Comparison of ENCODE assay signal across 12 cellular contexts in genomic region chr2:191012346-191012745, GRCh38. TPM values are rescaled to one million over a fixed set of nuclear protein-coding genes. Genes with fewer than 3 reads are reported as not detected.
DNase-seq lines count a peak whose midpoint lies in the region; ATAC-seq, FAIRE-seq and TF ChIP-seq lines count a peak whose summit lies in the region.
"Had no signal": no experiment of that assay in that cellular context is flagged by ENCODE, and none has a peak within 500 bp of the region (broad histone marks: within the 10 kb centered on the region; RNA-seq: fewer than 3 reads in every experiment).

No MANE protein-coding gene starts in this region.

- H3K27ac Mint-ChIP-seq in stimulated activated naive CD8-positive, alpha-beta T cell treated with anti-CD3 and anti-CD28 coated beads, Interleukin-15, amount 100 ng/mL, for 72 hours: no peak overlapping the region
- H3K27ac Mint-ChIP-seq: activated T-cell treated with anti-CD3 and anti-CD28 coated beads, Interleukin-2, amount 50 U/mL, for 24 hours had no signal

- H3K4me1 Mint-ChIP-seq in stimulated activated naive CD8-positive, alpha-beta T cell treated with anti-CD3 and anti-CD28 coated beads, Interleukin-15, amount 100 ng/mL, for 72 hours: peaks cover 30% of the 10 kb centered on the region

- WGBS in A549 (ENCODE audit: missing lambda C conversion rate): 100% methylated on average over 3 of the region's 3 CpGs

- H3K4me1 ChIP-seq in A549 (peaks cover 51% of the 10 kb centered on the region), mucosa of rectum (ENCODE audit: control insufficient read depth in 2 of 2, insufficient read depth in 2 of 2, low read length in 2 of 2) (peaks cover 18 to 22% of the 10 kb centered on the region in 2 donors)

- H3K4me2 ChIP-seq in A549: peak overlapping the region; percentile 96

- H3K27ac ChIP-seq in A549: peak overlapping the region; percentile 85 to 91
- H3K27ac ChIP-seq in mucosa of rectum (ENCODE audit: low read depth in 2 of 2, low read length in 2 of 2): no peak overlapping the region
- H3K27ac ChIP-seq: C4-2B had no signal

- no peak for ATAC-seq in A549
- no peak for ATAC-seq in activated CD4-positive, CD25-positive, alpha-beta regulatory T cell treated with anti-CD3 and anti-CD28 coated beads, Interleukin-2, amount 50 U/mL, for 24 hours
- ATAC-seq in stimulated activated naive CD8-positive, alpha-beta T cell treated with anti-CD3 and anti-CD28 coated beads, Interleukin-15, amount 100 ng/mL, for 72 hours: no peak

- TF ChIP-seq CTCF in A549 (IDR thresholded peaks at IDR 0.05) (no peak), cardiac fibroblast (IDR thresholded peaks at IDR 0.05; ENCODE audit: low read depth, low read length) (no peak)

- no peaks in the 10 kb centered on the region for H3K27me3 Mint-ChIP-seq in stimulated activated naive CD8-positive, alpha-beta T cell treated with anti-CD3 and anti-CD28 coated beads, Interleukin-15, amount 100 ng/mL, for 72 hours
- H3K27me3 Mint-ChIP-seq: activated T-cell treated with anti-CD3 and anti-CD28 coated beads, Interleukin-2, amount 50 U/mL, for 24 hours had no signal

- no peak overlapping the region for H3K4me3 Mint-ChIP-seq in stimulated activated naive CD8-positive, alpha-beta T cell treated with anti-CD3 and anti-CD28 coated beads, Interleukin-15, amount 100 ng/mL, for 72 hours
- H3K4me3 Mint-ChIP-seq: activated T-cell treated with anti-CD3 and anti-CD28 coated beads, Interleukin-2, amount 50 U/mL, for 24 hours had no signal

- H3K9me3 ChIP-seq in A549 (no peaks in the 10 kb centered on the region), mucosa of rectum (ENCODE audit: control insufficient read depth in 2 of 2, low read length in 2 of 2) (no peaks in the 10 kb centered on the region)

- DNase-seq in A549 (ENCODE audit: low read depth in 1 of 2, low spot score in 1 of 2) (no peak), cardiac fibroblast (ENCODE audit: low read depth in 2 of 2) (no peak), NCI-H69 (lab: John Stamatoyannopoulos, UW) (no peak), NCI-H510A (lab: John Stamatoyannopoulos, UW) (no peak)
- DNase-seq in stimulated activated naive CD8-positive, alpha-beta T cell treated with anti-CD3 and anti-CD28 coated beads, Interleukin-15, amount 100 ng/mL, for 72 hours: no peak
- DNase-seq: activated T-cell treated with anti-CD3 and anti-CD28 coated beads, Interleukin-2, amount 50 U/mL, for 24 hours; glutamatergic neuron; NCI-H2029 had no signal

- peak overlapping the region; percentile 82 for H3K4me3 ChIP-seq in A549
- H3K4me3 ChIP-seq in cardiac fibroblast (replicated peaks in 1 of 2; ENCODE audit: low read depth in 2 of 2, low read length in 2 of 2): peak overlapping the region; percentile 85 to 93
- peak overlapping the region; percentile 75 to 100 for H3K4me3 ChIP-seq in mucosa of rectum (ENCODE audit: low read length in 2 of 2)

- no peak for TF ChIP-seq EP300 in A549 (IDR thresholded peaks at IDR 0.05)

- peaks cover 26% of the 10 kb centered on the region in 2 donors for H3K36me3 ChIP-seq in mucosa of rectum (ENCODE audit: control insufficient read depth in 2 of 2, insufficient read depth in 2 of 2, low read length in 2 of 2)

- no peak for TF ChIP-seq RAD21 in A549 (conservative IDR thresholded peaks at IDR 0.05 in 1 of 2, IDR thresholded peaks at IDR 0.05 in 1 of 2)

- TF ChIP-seq POLR2A in A549 (IDR thresholded peaks at IDR 0.05; ENCODE audit: low read length) (no peak), GM18526 (IDR thresholded peaks at IDR 0.05; ENCODE audit: extremely low read depth, insufficient read length) (peak; percentile 19)

- FAIRE-seq in A549 (lab: Jason Lieb, UNC): no peak

- POLR2A ChIA-PET in A549 (lab: Yijun Ruan, JAX): interaction anchor here (0.6 to 4.1 kb wide), 2 partner anchors 38 to 46 kb away, joined by 3 to 25 read pairs; no protein-coding TSS in a partner anchor

- CTCF ChIA-PET in A549 (lab: Yijun Ruan, JAX): interaction anchor here (0.6 to 1.0 kb wide), 2 partner anchors 18 to 162 kb away, joined by 3 read pairs; no protein-coding TSS in a partner anchor

- peaks cover 12 to 16% of the 10 kb centered on the region in 2 donors for H3K9me3 Mint-ChIP-seq in stimulated activated naive CD8-positive, alpha-beta T cell treated with anti-CD3 and anti-CD28 coated beads, Interleukin-15, amount 100 ng/mL, for 72 hours

- no peaks in the 10 kb centered on the region for H3K27me3 ChIP-seq in mucosa of rectum (ENCODE audit: control insufficient read depth in 2 of 2, insufficient read depth in 2 of 2, low read length in 2 of 2)

- H3K9ac ChIP-seq in mucosa of rectum (ENCODE audit: low read depth in 1 of 2, low read length in 2 of 2): no peak overlapping the region

TF ChIP-seq in A549, 52 proteins besides CTCF, POLR2A, EP300 and RAD21:
- TF ChIP-seq HEYL (CRISPR knock-in tag; IDR thresholded peaks at IDR 0.05): no peak
- no peak for TF ChIP-seq ZSCAN20 (CRISPR knock-in tag; IDR thresholded peaks at IDR 0.05)
- no peak for TF ChIP-seq TP53 (CRISPR knock-in tag; IDR thresholded peaks at IDR 0.05)
- no peak for TF ChIP-seq NFE2L2 (conservative IDR thresholded peaks at IDR 0.05; ENCODE audit: low read length)
- TF ChIP-seq MYC (IDR thresholded peaks at IDR 0.05; ENCODE audit: borderline replicate concordance, low read length): no peak
- TF ChIP-seq NPAS2 (CRISPR knock-in tag; IDR thresholded peaks at IDR 0.05; ENCODE audit: borderline replicate concordance): no peak
- TF ChIP-seq ESRRA (IDR thresholded peaks at IDR 0.05; ENCODE audit: borderline replicate concordance, low read length): no peak
- TF ChIP-seq CHD2 (IDR thresholded peaks at IDR 0.05; ENCODE audit: low read length, partially characterized antibody): no peak
- TF ChIP-seq BCL3 (IDR thresholded peaks at IDR 0.05): no peak
- TF ChIP-seq HMGXB4 (CRISPR knock-in tag; IDR thresholded peaks at IDR 0.05; ENCODE audit: borderline replicate concordance): no peak
- no peak for TF ChIP-seq CHD4 (IDR thresholded peaks at IDR 0.05; ENCODE audit: borderline replicate concordance)
- TF ChIP-seq POLR2AphosphoS2 (conservative IDR thresholded peaks at IDR 0.05; ENCODE audit: low read length): no peak
- TF ChIP-seq HOXB13 (CRISPR knock-in tag; IDR thresholded peaks at IDR 0.05; ENCODE audit: low read depth): no peak

RNA-seq across cellular contexts. Expression of gene STAT1, which starts 1.6 kb away (rescaled TPM):
- 167 and 182 TPM in 2 replicates for polyA plus RNA-seq in A549 (2011; rRNA removed)
- 48.3 and 55.8 TPM in 2 replicates for polyA plus RNA-seq in A549 (2012; cell fraction: cytosol; rRNA removed)
- 55.1 and 61.8 TPM in 2 replicates for polyA plus RNA-seq in A549 (2012; cell fraction: nucleus; rRNA removed)
- 104 to 107 TPM (median 105 TPM) in 3 replicates for polyA plus RNA-seq in A549 (2017; fragmentation: RNase III; extraction: RNeasy Plus Mini Kit Qiagen cat#74134 plus additional on column Dnase treatment)
- polyA minus RNA-seq in A549 (2011; rRNA and poly(A)+ RNA removed): 169 and 178 TPM in 2 replicates

Comparison
In these comparisons a context has a peak if more than half of its experiments do, and no peak if none do; other contexts are left out.
1. H3K27ac ChIP-seq: peak in A549 (2 of 2); none in mucosa of rectum (0 of 2).
2. Peak in every context shown above with its lines, with median percentiles within 50 percentile points of each other: H3K4me3 ChIP-seq.